8 cellular contexts compared by ENCODE assay signal in genomic region chr4:27084685-27085356, GRCh38.
DNase-seq lines count a peak whose midpoint lies in the region; ATAC-seq and TF ChIP-seq lines count a peak whose summit lies in the region.

No MANE protein-coding gene starts in this region.

- no peak for DNase-seq in AG04450 (ENCODE audit: low read depth, low spot score)
- peak; percentile 69 to 83 for DNase-seq in HAP-1 (ENCODE audit: low spot score in 2 of 2)
- peak; percentile 19 for DNase-seq in activated T-cell treated with anti-CD3 and anti-CD28 coated beads, Interleukin-2, amount 50 U/mL, for 1 hour
- no peak for DNase-seq in heart right ventricle
- peak; percentile 22 for DNase-seq in prostate gland (ENCODE audit: low spot score)
- DNase-seq in activated gamma-delta T cell treated with Interleukin-2 at 50 U/mL for 16 hours, result no peak
- DNase-seq in SW 1271 (lab: John Stamatoyannopoulos, UW), result no peak
- DNase-seq in ACHN, result no peak

- no peaks in the 10 kb centered on the region for H3K36me3 ChIP-seq in HAP-1 (replicated peaks)
- H3K36me3 ChIP-seq in heart right ventricle, result no peaks in the 10 kb centered on the region
- H3K36me3 ChIP-seq in prostate gland, result no peaks in the 10 kb centered on the region

- no peak overlapping the region for H3K27ac ChIP-seq in AG04450 (ENCODE audit: low read depth, low read length)
- H3K27ac ChIP-seq in heart right ventricle, result no peak overlapping the region
- H3K27ac ChIP-seq in prostate gland, result no peak overlapping the region

- H3K4me3 ChIP-seq in AG04450 (ENCODE audit: low read depth, low read length) (peak overlapping the region; percentile 35), HAP-1 (peak overlapping the region; percentile 21), heart right ventricle (peak overlapping the region in 9 of 10 donors; percentile 0 to 46 (median 36)), prostate gland (no peak overlapping the region)

- H3K9me3 ChIP-seq in AG04450 (ENCODE audit: control insufficient read depth, insufficient read depth, low read length), result no peaks in the 10 kb centered on the region
- H3K9me3 ChIP-seq in HAP-1, result no peaks in the 10 kb centered on the region
- no peaks in the 10 kb centered on the region for H3K9me3 ChIP-seq in heart right ventricle
- no peaks in the 10 kb centered on the region for H3K9me3 ChIP-seq in prostate gland

- ATAC-seq in heart right ventricle, result peak in 1 of 8 donors; percentile 41

- intact Hi-C loops in heart right ventricle (cut with DNase I), result loop anchor here in 1 of 10 donors (10.0 kb wide), 1 partner anchor 170 kb away; no protein-coding TSS in a partner anchor
- intact Hi-C loops in prostate gland (cut with DNase I), result no loop called here

- no peak for TF ChIP-seq POLR2A in prostate gland (IDR thresholded peaks at IDR 0.05)

- TF ChIP-seq CTCF in AG04450 (IDR thresholded peaks at IDR 0.05; ENCODE audit: low read depth, low read length), result peak; percentile 13; the same call in 1 of the 2 replicates
- TF ChIP-seq CTCF in heart right ventricle (IDR thresholded peaks at IDR 0.05), result peak in 2 of 9 donors; percentile 26 to 30
- TF ChIP-seq CTCF in prostate gland (IDR thresholded peaks at IDR 0.05), result peak in 1 of 4 experiments; percentile 35

- H3K4me1 ChIP-seq in HAP-1, result peaks cover 8% of the 10 kb centered on the region
- H3K4me1 ChIP-seq in heart right ventricle, result peaks cover 0 to 24% (median 9%) of the 10 kb centered on the region in 9 donors
- H3K4me1 ChIP-seq in prostate gland (replicated peaks), result no peaks in the 10 kb centered on the region

- peaks cover 23% of the 10 kb centered on the region for H3K27me3 ChIP-seq in AG04450 (ENCODE audit: control insufficient read depth, insufficient read depth, low read length)
- no peaks in the 10 kb centered on the region for H3K27me3 ChIP-seq in HAP-1 (ENCODE audit: low read depth)
- peaks cover 0 to 69% (median 62%) of the 10 kb centered on the region in 7 donors for H3K27me3 ChIP-seq in heart right ventricle
- H3K27me3 ChIP-seq in prostate gland (replicated peaks; ENCODE audit: insufficient read depth), result no peaks in the 10 kb centered on the region

- in situ Hi-C loops in HAP-1 (cut with MboI; ENCODE audit: low sequenced_read_pairs) (no loop called here), ACHN (cut with HindIII; ENCODE audit: low pct_ligation_motif_present, low pct_unique_long_range_greater_than_20kb, low sequenced_read_pairs) (no loop called here)

- CTCF ChIA-PET in AG04450 (lab: Charles Lee), result no interaction called here

- POLR2A ChIA-PET in AG04450 (lab: Yijun Ruan, JAX), result no interaction called here

- WGBS in heart right ventricle, 2 donors, result 1 to 3% methylated on average over 33 of the region's 33 CpGs
- WGBS in prostate gland, result 4% methylated on average over 33 of the region's 33 CpGs

Comparison
In these comparisons a context has a peak if more than half of its experiments do, and no peak if none do; other contexts are left out.
1. DNase-seq: peak in HAP-1 (2 of 2), activated T-cell treated with anti-CD3 and anti-CD28 coated beads, Interleukin-2, amount 50 U/mL, for 1 hour (single experiment) and prostate gland (single experiment); none in AG04450 (single experiment), heart right ventricle (0 of 2), activated gamma-delta T cell treated with Interleukin-2 at 50 U/mL for 16 hours (single experiment), SW 1271 (0 of 2) and ACHN (single experiment).
2. H3K4me3 ChIP-seq: peak in AG04450 (single experiment), HAP-1 (single experiment) and heart right ventricle (9 of 10); none in prostate gland (0 of 2).